8 cellular contexts compared by ENCODE assay signal in the genomic region with DNA sequence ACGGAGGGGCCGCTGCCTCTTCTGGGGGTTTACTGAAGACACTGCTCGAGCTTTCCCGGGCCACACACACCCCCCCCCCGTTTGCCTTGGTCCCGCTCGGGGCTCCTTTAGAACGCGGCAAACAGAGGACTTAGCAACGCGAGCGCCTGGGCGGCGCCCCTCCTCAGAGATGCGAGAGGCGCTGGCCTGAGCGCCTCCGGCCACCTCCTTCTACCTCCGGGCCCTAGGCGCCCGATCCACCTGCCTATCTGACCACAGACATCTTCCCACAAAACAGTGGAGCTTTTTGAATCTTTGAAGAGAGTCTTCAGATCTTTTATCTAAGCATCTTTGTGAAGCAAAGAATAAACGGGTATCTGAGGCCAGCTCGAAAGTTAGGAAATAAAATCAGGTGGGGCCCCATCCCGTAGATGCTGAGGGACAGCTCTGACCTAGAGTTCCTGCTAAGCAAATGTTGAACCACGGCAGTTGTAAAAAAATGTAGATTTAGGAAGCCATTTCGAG. TPM values are rescaled to one million over a fixed set of nuclear protein-coding genes. Genes with fewer than 3 reads are reported as not detected.
DNase-seq lines count a peak whose midpoint lies in the region; FAIRE-seq and TF ChIP-seq lines count a peak whose summit lies in the region.

No MANE protein-coding gene starts in this region.

- H3K27me3 Mint-ChIP-seq in HFFc6 (ENCODE audit: insufficient read depth), result no peaks in the 10 kb centered on the region

- H3K79me2 ChIP-seq in MM.1S (ENCODE audit: low read length), result peaks cover 17% of the 10 kb centered on the region; the same call in 1 of the 2 replicates

- H3K4me2 ChIP-seq in MM.1S (ENCODE audit: low read depth, low read length), result peak overlapping the region; percentile 68

- H3K36me3 Mint-ChIP-seq in HFFc6 (ENCODE audit: low read depth), result no peaks in the 10 kb centered on the region

- H3K27ac ChIP-seq in MM.1S (ENCODE audit: low read length) (peak overlapping the region; percentile 69; the same call in 1 of the 2 replicates), kidney (ENCODE audit: low read depth in 2 of 2, low read length in 2 of 2) (no peak overlapping the region)

- H3K4me3 ChIP-seq in MM.1S (ENCODE audit: low read length) (peak overlapping the region; percentile 80), choroid plexus epithelial cell (ENCODE audit: low read depth, low read length) (peak overlapping the region; percentile 70), kidney (ENCODE audit: low read length in 2 of 2) (peak overlapping the region; percentile 57 to 68)

- H3K4me1 ChIP-seq in MM.1S (ENCODE audit: low read length), result peaks cover 30% of the 10 kb centered on the region; the same call in 1 of the 2 replicates
- no peaks in the 10 kb centered on the region for H3K4me1 ChIP-seq in kidney (ENCODE audit: control insufficient read depth in 1 of 2, insufficient read depth in 1 of 2, low read depth in 1 of 2, low read length in 2 of 2)

- no peaks in the 10 kb centered on the region for H4K20me1 ChIP-seq in MM.1S (ENCODE audit: insufficient read depth, low read length)

- no peak for FAIRE-seq in kidney (lab: Jason Lieb, UNC)

- no peaks in the 10 kb centered on the region for H3K27me3 ChIP-seq in MM.1S (replicated peaks; ENCODE audit: insufficient read depth, low read length)

- H2AFZ ChIP-seq in MM.1S (ENCODE audit: low read length), result peak overlapping the region; percentile 53; the same call in 1 of the 2 replicates

- peak overlapping the region; percentile 86 for H3K27ac Mint-ChIP-seq in HFFc6

- intact Hi-C loops in kidney (cut with DNase I), result no loop called here

- H3F3A ChIP-seq in MM.1S (ENCODE audit: insufficient read depth, low read length), result no peaks in the 10 kb centered on the region

- H3K4me3 Mint-ChIP-seq in HFFc6, result peak overlapping the region; percentile 92

- in situ Hi-C loops in SK-MEL-5 (cut with HindIII; ENCODE audit: low pct_unique_long_range_greater_than_20kb, low sequenced_read_pairs), result no loop called here

- H3K9ac ChIP-seq in MM.1S (ENCODE audit: low read length), result peak overlapping the region; percentile 94
- H3K9ac ChIP-seq in kidney (ENCODE audit: low read length in 2 of 2), result no peak overlapping the region

- peak in 2 of 3 experiments; percentile 31 to 59 for DNase-seq in stimulated activated CD4-positive, alpha-beta T cell treated with anti-CD3 and anti-CD28 coated beads, TNF-alpha, amount 100 ng/mL, for 24 hours (ENCODE audit: low read depth in 3 of 3)
- DNase-seq in stimulated activated CD4-positive, alpha-beta T cell treated with anti-CD3 and anti-CD28 coated beads, Interleukin-2, amount 100 ng/mL, for 48 hours, result no peak
- peak; percentile 39 for DNase-seq in HFFc6
- DNase-seq in MM.1S, result peak; percentile 68
- peak; percentile 69 for DNase-seq in SK-MEL-5 (ENCODE audit: low read depth, low spot score)
- peak; percentile 73 for DNase-seq in choroid plexus epithelial cell (ENCODE audit: low read depth)
- DNase-seq in kidney, result peak; percentile 84
- DNase-seq in smooth muscle cell of the brain vasculature (ENCODE audit: low read depth, low spot score), result peak; percentile 40

- TF ChIP-seq CTCF in HFFc6 (IDR thresholded peaks at IDR 0.05) (no peak), MM.1S (IDR thresholded peaks at IDR 0.05; ENCODE audit: low read length) (no peak), choroid plexus epithelial cell (conservative IDR thresholded peaks at IDR 0.05; ENCODE audit: low read depth, low read length) (no peak), kidney (IDR thresholded peaks at IDR 0.05; ENCODE audit: borderline replicate concordance, extremely low read depth, insufficient read depth) (no peak)

- no peaks in the 10 kb centered on the region for H3K9me3 ChIP-seq in MM.1S (replicated peaks; ENCODE audit: insufficient read depth, low read length)
- no peaks in the 10 kb centered on the region for H3K9me3 ChIP-seq in kidney (ENCODE audit: control insufficient read depth in 1 of 2, low read length in 2 of 2)

- H3K4me1 Mint-ChIP-seq in HFFc6 (ENCODE audit: low read depth), result peaks cover 31% of the 10 kb centered on the region

- H3K9me3 Mint-ChIP-seq in HFFc6, result no peaks in the 10 kb centered on the region

- no peaks in the 10 kb centered on the region for H3K9me2 ChIP-seq in MM.1S (replicated peaks; ENCODE audit: insufficient read depth, low read length)

- no peaks in the 10 kb centered on the region for H3K36me3 ChIP-seq in MM.1S (replicated peaks; ENCODE audit: insufficient read depth, low read length)
- H3K36me3 ChIP-seq in kidney (ENCODE audit: control insufficient read depth in 1 of 2, insufficient read depth in 2 of 2, low read length in 2 of 2), result no peaks in the 10 kb centered on the region

RNA-seq across cellular contexts. Expression of a gene that starts 0.4 kb away (rescaled TPM):
- total RNA-seq in HFFc6 (2021; fragmentation: NEBNext Ultra II Directional; extraction: Animal tissue kit (Norgen Biotek cat#: 25700)), result 1 to 10 TPM; 5.1 to 8.4 (median 7.5) TPM
- 13.3 and 18.7 TPM in 2 replicates for total RNA-seq in SK-MEL-5 (2014; rRNA removed; shearing (Covaris generic))
- polyA plus RNA-seq in SK-MEL-5 (2015; cell fraction: cytosol; rRNA removed), result 6.0 and 9.9 TPM in 2 replicates
- 36.9 and 45.3 TPM in 2 replicates for polyA plus RNA-seq in SK-MEL-5 (2015; cell fraction: nucleus; rRNA removed)
- total RNA-seq in kidney, result 7.0 TPM
- 2.3 TPM for polyA plus RNA-seq in kidney (ENCODE audit: insufficient read depth, low read depth, low replicate concordance)

Comparison
In these comparisons a context has a peak if more than half of its experiments do, and no peak if none do; other contexts are left out.
1. DNase-seq: peak in stimulated activated CD4-positive, alpha-beta T cell treated with anti-CD3 and anti-CD28 coated beads, TNF-alpha, amount 100 ng/mL, for 24 hours (2 of 3), HFFc6 (single experiment), MM.1S (single experiment), SK-MEL-5 (single experiment), choroid plexus epithelial cell (single experiment), kidney (single experiment) and smooth muscle cell of the brain vasculature (single experiment); none in stimulated activated CD4-positive, alpha-beta T cell treated with anti-CD3 and anti-CD28 coated beads, Interleukin-2, amount 100 ng/mL, for 48 hours (0 of 2).
2. Peak in every context shown above with its lines, with median percentiles within 50 percentile points of each other: H3K4me3 ChIP-seq.